1 cellular context compared by ENCODE assay signal in the genomic region with DNA sequence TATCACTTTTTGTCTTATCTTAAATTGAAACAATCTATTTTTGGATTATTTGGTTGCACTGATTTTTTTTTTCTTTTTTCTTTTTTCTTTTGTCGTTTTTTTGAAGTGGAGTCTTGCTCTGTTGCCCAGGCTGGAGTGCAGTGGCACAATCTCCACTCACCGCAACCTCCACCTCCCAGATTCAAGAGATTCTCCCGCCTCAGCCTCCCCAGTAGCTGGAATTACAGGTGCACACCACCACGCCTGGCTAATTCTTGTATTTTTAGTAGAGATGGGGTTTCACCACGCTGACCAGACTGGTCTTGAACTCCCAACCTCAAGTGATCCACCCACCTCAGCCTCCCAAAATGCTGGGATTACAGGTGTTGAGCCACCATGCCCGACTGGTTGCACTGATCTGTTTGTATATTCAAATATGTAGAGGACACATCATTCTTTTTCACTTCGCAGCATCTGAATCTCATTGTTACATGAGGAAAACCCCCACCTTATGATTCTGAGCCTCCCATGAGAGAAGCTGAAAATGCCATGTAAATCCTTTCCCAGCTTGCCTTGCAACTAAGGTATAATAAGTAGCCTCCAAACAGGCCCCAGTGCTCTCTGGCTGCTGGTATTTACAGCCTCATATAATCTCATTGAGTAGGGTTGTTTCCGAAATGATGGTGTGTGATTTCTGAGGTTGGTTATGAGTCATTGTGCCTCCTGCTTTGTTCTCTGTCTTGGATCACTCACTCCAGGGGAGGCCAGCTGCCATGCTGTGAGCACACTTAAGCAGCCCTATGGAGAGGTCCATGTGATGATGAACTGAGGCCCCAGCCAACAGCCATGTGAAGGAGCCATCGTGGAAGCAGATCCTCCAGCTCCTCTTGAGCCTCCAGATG.
TF ChIP-seq lines count a peak whose summit lies in the region.

No MANE protein-coding gene starts in this region.

TF ChIP-seq in K562, 482 proteins besides CTCF, POLR2A, EP300 and RAD21 (continued from another document):
- TF ChIP-seq, protein P1, sequence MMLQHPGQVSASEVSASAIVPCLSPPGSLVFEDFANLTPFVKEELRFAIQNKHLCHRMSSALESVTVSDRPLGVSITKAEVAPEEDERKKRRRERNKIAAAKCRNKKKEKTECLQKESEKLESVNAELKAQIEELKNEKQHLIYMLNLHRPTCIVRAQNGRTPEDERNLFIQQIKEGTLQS (IDR thresholded peaks at IDR 0.05): 0 out of 2 replicates have a peak, but pooled peaks have one; percentile 30
- TF ChIP-seq, protein P1 (CRISPR knock-in tag; conservative IDR thresholded peaks at IDR 0.05): no peak
- TF ChIP-seq YY1 (IDR thresholded peaks at IDR 0.05; ENCODE audit: borderline replicate concordance in 1 of 3, control insufficient read depth in 1 of 3, extremely low read depth in 1 of 3, insufficient read depth in 3 of 3, insufficient read length in 1 of 3, insufficient replicate concordance in 2 of 3, low read depth in 1 of 3, low read length in 2 of 3) (peak in 1 of 3 experiments; percentile 22), KDM1A (IDR thresholded peaks at IDR 0.05) (peak in 1 of 2 experiments; percentile 26; a peak in 2 of 4 replicates)
